ENCODE assay signal across 24 cellular contexts in genomic region chr2:211985393-211985792, GRCh38.
"Had no signal": no experiment of that assay in that cellular context is flagged by ENCODE, and none has a peak within 500 bp of the region (broad histone marks: within the 10 kb centered on the region; RNA-seq: fewer than 3 reads in every experiment).

No MANE protein-coding gene starts in this region.

- ATAC-seq: effector memory CD8-positive, alpha-beta T cell; esophagus mucosa; gastroesophageal sphincter; heart left ventricle; left cardiac atrium; left lung; left ventricle myocardium superior; lower lobe of right lung had no signal

- H3K27ac ChIP-seq: colonic mucosa, epithelial cell of prostate, esophagus squamous epithelium, gastroesophageal sphincter, heart left ventricle, hepatocyte, left lung, lower lobe of right lung had no signal

- DNase-seq: colonic mucosa; cortex of kidney; effector CD8-positive, alpha-beta T cell; effector memory CD8-positive, alpha-beta T cell; endodermal cell; erythroblast; esophagus squamous epithelium; foreskin fibroblast; foreskin melanocyte; heart left ventricle; hypothalamus; immature natural killer cell; islet precursor cell; left cardiac atrium; left ventricle myocardium superior; lower lobe of right lung; mesenchymal stem cell; midbrain had no signal

- H3K27me3 ChIP-seq: colonic mucosa, esophagus squamous epithelium, gastroesophageal sphincter, heart left ventricle, hepatocyte, left lung had no signal

- H3K4me1 ChIP-seq: colonic mucosa, esophagus squamous epithelium, gastroesophageal sphincter, left lung, lower lobe of right lung had no signal

- H3K4me3 ChIP-seq: colonic mucosa, esophagus squamous epithelium, gastroesophageal sphincter, heart left ventricle, hepatocyte, left lung, lower lobe of right lung had no signal

- H3K36me3 Mint-ChIP-seq: immature natural killer cell had no signal

- H3K27me3 Mint-ChIP-seq: dendritic cell treated with granulocyte-macrophage colony-stimulating factor and Interleukin-4, amounts not matched to agents 40 ng/mL and 50 ng/mL, for 4 days; effector memory CD8-positive, alpha-beta T cell had no signal

- H3K4me2 ChIP-seq: hepatocyte had no signal

- H3K36me3 ChIP-seq: colonic mucosa, esophagus squamous epithelium, gastroesophageal sphincter, heart left ventricle, left lung, lower lobe of right lung had no signal

- H3K4me3 Mint-ChIP-seq: dendritic cell treated with granulocyte-macrophage colony-stimulating factor and Interleukin-4, amounts not matched to agents 40 ng/mL and 50 ng/mL, for 4 days; effector memory CD8-positive, alpha-beta T cell; endodermal cell; immature natural killer cell had no signal

- H2AFZ ChIP-seq: hepatocyte had no signal

- H3K9me3 Mint-ChIP-seq: dendritic cell treated with granulocyte-macrophage colony-stimulating factor and Interleukin-4, amounts not matched to agents 40 ng/mL and 50 ng/mL, for 4 days; endodermal cell had no signal

- H3K4me1 Mint-ChIP-seq: endodermal cell, immature natural killer cell had no signal

- H3K9me3 ChIP-seq: colonic mucosa, esophagus squamous epithelium, gastroesophageal sphincter, heart left ventricle, left lung, lower lobe of right lung had no signal

- H3K27ac Mint-ChIP-seq: dendritic cell treated with granulocyte-macrophage colony-stimulating factor and Interleukin-4, amounts not matched to agents 40 ng/mL and 50 ng/mL, for 4 days; effector memory CD8-positive, alpha-beta T cell; endodermal cell; immature natural killer cell had no signal
